ENCODE assay signal across 1 cellular context in genomic region chr11:101721270-101721669, GRCh38.
TF ChIP-seq lines count a peak whose summit lies in the region.

No MANE protein-coding gene starts in this region.

TF ChIP-seq in IMR-90, 13 proteins besides CTCF, POLR2A, EP300 and RAD21 (continued from another document):
- TF ChIP-seq FOS (IDR thresholded peaks at IDR 0.05; ENCODE audit: low read depth, low read length) (no peak), USF2 (IDR thresholded peaks at IDR 0.05; ENCODE audit: low read depth, low read length) (no peak)
